ENCODE assay signal across 9 cellular contexts in the genomic region with DNA sequence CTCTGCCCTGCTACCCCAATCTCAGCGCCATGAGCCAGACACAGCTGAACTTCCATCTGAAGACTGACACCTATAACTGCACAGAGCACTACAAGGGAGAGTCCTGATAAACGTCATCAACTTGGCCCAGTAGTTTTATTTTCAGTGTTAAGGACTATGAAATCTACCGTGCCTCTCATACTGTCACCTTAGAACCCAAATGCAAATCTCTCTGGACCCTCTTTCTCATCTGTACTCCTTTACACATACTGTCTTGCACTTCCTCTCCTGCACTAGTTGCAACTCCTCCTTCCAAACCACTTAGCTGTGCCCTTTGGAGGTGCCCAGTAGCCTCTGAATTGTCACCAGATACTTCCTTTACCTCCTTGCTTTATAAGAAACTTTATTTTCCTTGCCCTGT.
"Had no signal": no experiment of that assay in that cellular context is flagged by ENCODE, and none has a peak within 500 bp of the region (broad histone marks: within the 10 kb centered on the region; RNA-seq: fewer than 3 reads in every experiment).

No MANE protein-coding gene starts in this region.

- H3K4me3 ChIP-seq: GM23338, K562 had no signal

- H3K4me2 ChIP-seq: GM23338 had no signal

- H3K27ac Mint-ChIP-seq: GM23338, H9 had no signal

- ATAC-seq: GM23338, K562 had no signal

- DNase-seq: H9, HCEC 1CT, IMR-90, KG1 had no signal

- H3K9me3 Mint-ChIP-seq: GM23338 had no signal

- FAIRE-seq: H1, H54, HTR-8/SVneo, K562 had no signal

- H3K4me3 Mint-ChIP-seq: GM23338, H9 had no signal

- H2AFZ ChIP-seq: GM23338 had no signal
